8 cellular contexts compared by ENCODE assay signal in genomic region chr2:174158003-174158402, GRCh38.
DNase-seq lines count a peak whose midpoint lies in the region; ATAC-seq and TF ChIP-seq lines count a peak whose summit lies in the region.

No MANE protein-coding gene starts in this region.

- H3K4me1 Mint-ChIP-seq in activated T-cell treated with anti-CD3 and anti-CD28 coated beads, Interleukin-2, amount 50 U/mL, for 72 hours (ENCODE audit: low read depth), result peaks cover 4% of the 10 kb centered on the region

- H3K4me3 Mint-ChIP-seq in activated T-cell treated with anti-CD3 and anti-CD28 coated beads, Interleukin-2, amount 50 U/mL, for 72 hours, result no peak overlapping the region

- intact Hi-C loops in psoas muscle (cut with DNase I), result loop anchor here (1.0 to 10.0 kb wide), 2 partner anchors 183 to 187 kb away; no protein-coding TSS in a partner anchor
- intact Hi-C loops in sigmoid colon (cut with DNase I), result loop anchor here (5.0 kb wide), 1 partner anchor 184 kb away; no protein-coding TSS in a partner anchor

- no peak overlapping the region for H3K27ac Mint-ChIP-seq in activated T-cell treated with anti-CD3 and anti-CD28 coated beads, Interleukin-2, amount 50 U/mL, for 72 hours

- no peaks in the 10 kb centered on the region for H3K4me1 ChIP-seq in psoas muscle
- peaks cover 0 to 8% (median 2%) of the 10 kb centered on the region in 4 donors for H3K4me1 ChIP-seq in sigmoid colon

- DNase-seq in activated T-cell treated with anti-CD3 and anti-CD28 coated beads, Interleukin-2, amount 50 U/mL, for 72 hours, result peak; percentile 32 to 36
- no peak for DNase-seq in activated T-cell treated with anti-CD3 and anti-CD28 coated beads, Interleukin-2, amount 50 U/mL, for 1 hour
- DNase-seq in HPDE6-E6E7 (ENCODE audit: extremely low spot score), result peak; percentile 44
- DNase-seq in T-helper 9 cell, result peak; percentile 1
- peak; percentile 66 for DNase-seq in fibroblast of peridontal ligament (ENCODE audit: extremely low read depth)
- DNase-seq in psoas muscle, result no peak
- DNase-seq in sigmoid colon, result no peak
- no peak for DNase-seq in cortex of kidney (lab: John Stamatoyannopoulos, UW)

- H3K36me3 Mint-ChIP-seq in activated T-cell treated with anti-CD3 and anti-CD28 coated beads, Interleukin-2, amount 50 U/mL, for 72 hours (ENCODE audit: insufficient read depth in 2 of 2), result peaks cover under 1 to 4% of the 10 kb centered on the region in 2 donors

- 72 to 80% (median 73%) methylated on average over 3 of the region's 3 CpGs for WGBS in psoas muscle, 3 donors
- WGBS in sigmoid colon, 2 donors, result 75 to 81% methylated on average over 3 of the region's 3 CpGs

- no peaks in the 10 kb centered on the region for H3K36me3 ChIP-seq in psoas muscle (ENCODE audit: insufficient read depth in 1 of 2, low read depth in 1 of 2)
- no peaks in the 10 kb centered on the region for H3K36me3 ChIP-seq in sigmoid colon

- no peaks in the 10 kb centered on the region for H3K9me3 ChIP-seq in psoas muscle
- H3K9me3 ChIP-seq in sigmoid colon, result no peaks in the 10 kb centered on the region

- H3K4me3 ChIP-seq in psoas muscle (no peak overlapping the region), sigmoid colon (no peak overlapping the region)

- TF ChIP-seq CTCF in psoas muscle (IDR thresholded peaks at IDR 0.05) (peak; percentile 50), sigmoid colon (IDR thresholded peaks at IDR 0.05) (peak in 1 of 4 experiments; percentile 24)

- H3K27ac ChIP-seq in psoas muscle (no peak overlapping the region), sigmoid colon (no peak overlapping the region)

- H3K27me3 ChIP-seq in psoas muscle (ENCODE audit: insufficient read depth in 3 of 3, low read length in 2 of 3), result no peaks in the 10 kb centered on the region
- H3K27me3 ChIP-seq in sigmoid colon, result no peaks in the 10 kb centered on the region

- no peaks in the 10 kb centered on the region for H3K27me3 Mint-ChIP-seq in activated T-cell treated with anti-CD3 and anti-CD28 coated beads, Interleukin-2, amount 50 U/mL, for 72 hours (ENCODE audit: low read depth)

- peak in 1 of 2 donors; percentile 60 for ATAC-seq in activated T-cell treated with anti-CD3 and anti-CD28 coated beads, Interleukin-2, amount 50 U/mL, for 72 hours (replicated peaks in 1 of 2)
- peak; percentile 64 to 88 (median 84) for ATAC-seq in psoas muscle

- H3K9me3 Mint-ChIP-seq in activated T-cell treated with anti-CD3 and anti-CD28 coated beads, Interleukin-2, amount 50 U/mL, for 72 hours, result no peaks in the 10 kb centered on the region

- TF ChIP-seq EP300 in sigmoid colon (IDR thresholded peaks at IDR 0.05), result no peak

- no peak for TF ChIP-seq POLR2A in sigmoid colon (IDR thresholded peaks at IDR 0.05)

Comparison
In these comparisons a context has a peak if more than half of its experiments do, and no peak if none do; other contexts are left out.
1. DNase-seq: peak in activated T-cell treated with anti-CD3 and anti-CD28 coated beads, Interleukin-2, amount 50 U/mL, for 72 hours (2 of 2), HPDE6-E6E7 (single experiment), T-helper 9 cell (single experiment) and fibroblast of peridontal ligament (single experiment); none in activated T-cell treated with anti-CD3 and anti-CD28 coated beads, Interleukin-2, amount 50 U/mL, for 1 hour (single experiment), psoas muscle (0 of 2), sigmoid colon (single experiment) and cortex of kidney (single experiment).